Comparison of ENCODE assay signal across 6 cellular contexts in genomic region chr19:18540200-18540599, GRCh38. TPM values are rescaled to one million over a fixed set of nuclear protein-coding genes. Genes with fewer than 3 reads are reported as not detected.
DNase-seq lines count a peak whose midpoint lies in the region; ATAC-seq, FAIRE-seq and TF ChIP-seq lines count a peak whose summit lies in the region.
"Not testable (repeated sequence)": the region's sequence is repeated elsewhere in the genome, so short reads cannot be mapped to it uniquely, and the experiment has no call there.

No MANE protein-coding gene starts in this region.

- not testable (repeated sequence) for H3K4me3 ChIP-seq in HEK293 (ENCODE audit: low read depth, low read length); astrocyte (ENCODE audit: insufficient read depth, low read depth, low read length); HepG2 (replicated peaks in 1 of 3; ENCODE audit: insufficient read depth in 1 of 3, low read depth in 2 of 3, low read length in 3 of 3)

- peaks cover 35% of the 10 kb centered on the region for H3K36me3 Mint-ChIP-seq in activated CD4-positive, alpha-beta T cell treated with anti-CD3 and anti-CD28 coated beads for 36 hours (ENCODE audit: low read depth)
- H3K36me3 Mint-ChIP-seq in astrocyte (ENCODE audit: low read depth, unreplicated experiment), result peaks cover 16% of the 10 kb centered on the region
- not testable (repeated sequence) for H3K36me3 Mint-ChIP-seq in neural crest cell (ENCODE audit: low read depth); type B pancreatic cell

- not testable (repeated sequence) for H3K9me3 Mint-ChIP-seq in activated CD4-positive, alpha-beta T cell treated with anti-CD3 and anti-CD28 coated beads for 36 hours (ENCODE audit: low read depth); astrocyte (ENCODE audit: unreplicated experiment); neural crest cell; type B pancreatic cell

- not testable (repeated sequence) for H3K4me2 ChIP-seq in astrocyte (ENCODE audit: low read length); HepG2 (ENCODE audit: low read depth, low read length)

- not testable (repeated sequence) for TF ChIP-seq EP300 in HepG2 (IDR thresholded peaks at IDR 0.05; ENCODE audit: low read depth in 2 of 2, low read length in 2 of 2); HepG2 (CRISPR knock-in tag; IDR thresholded peaks at IDR 0.05; ENCODE audit: borderline replicate concordance)

- not testable (repeated sequence) for H3K9me3 ChIP-seq in HEK293 (ENCODE audit: control insufficient read depth, insufficient read depth, low read depth, low read length); astrocyte (ENCODE audit: insufficient read depth, low read depth, low read length); HepG2 (ENCODE audit: low read length)

- TF ChIP-seq RAD21 in HepG2 (CRISPR knock-in tag; IDR thresholded peaks at IDR 0.05), result not testable (repeated sequence)

- TF ChIP-seq CTCF in HEK293 (tag by site-specific recombination; IDR thresholded peaks at IDR 0.05); astrocyte (IDR thresholded peaks at IDR 0.05; ENCODE audit: insufficient read depth, low read depth, low read length); HepG2 (CRISPR knock-in tag; IDR thresholded peaks at IDR 0.05); neural crest cell (conservative IDR thresholded peaks at IDR 0.05); type B pancreatic cell (conservative IDR thresholded peaks at IDR 0.05): not testable (repeated sequence)

- peaks cover 25% of the 10 kb centered on the region for H3K4me1 Mint-ChIP-seq in activated CD4-positive, alpha-beta T cell treated with anti-CD3 and anti-CD28 coated beads for 36 hours
- H3K4me1 Mint-ChIP-seq in astrocyte (ENCODE audit: low read depth, unreplicated experiment); type B pancreatic cell (ENCODE audit: unreplicated experiment): not testable (repeated sequence)
- peaks cover 16% of the 10 kb centered on the region for H3K4me1 Mint-ChIP-seq in neural crest cell

- not testable (repeated sequence) for DNase-seq in activated CD4-positive, alpha-beta T cell treated with anti-CD3 and anti-CD28 coated beads for 36 hours; astrocyte (ENCODE audit: low read depth); HepG2 (ENCODE audit: low spot score); neural crest cell (ENCODE audit: low read depth, low spot score); type B pancreatic cell (ENCODE audit: extremely low spot score, unreplicated experiment)

- peak overlapping the region; percentile 6 for H3K9ac ChIP-seq in astrocyte (ENCODE audit: low read length)
- not testable (repeated sequence) for H3K9ac ChIP-seq in HepG2 (ENCODE audit: insufficient read depth, low read depth, low read length)

- H3K27ac Mint-ChIP-seq in activated CD4-positive, alpha-beta T cell treated with anti-CD3 and anti-CD28 coated beads for 36 hours, result peak overlapping the region; percentile 37
- not testable (repeated sequence) for H3K27ac Mint-ChIP-seq in astrocyte (ENCODE audit: unreplicated experiment); neural crest cell (ENCODE audit: unreplicated experiment); type B pancreatic cell

- peaks cover 16% of the 10 kb centered on the region for H3K79me2 ChIP-seq in astrocyte (ENCODE audit: insufficient read depth, low read length)
- not testable (repeated sequence) for H3K79me2 ChIP-seq in HepG2 (ENCODE audit: insufficient read depth, low read length)

- not testable (repeated sequence) for H3K27me3 ChIP-seq in astrocyte (ENCODE audit: insufficient read depth, low read length); HepG2 (ENCODE audit: control insufficient read depth in 1 of 2, insufficient read depth in 2 of 2, low read length in 2 of 2)

- WGBS in HepG2 (ENCODE audit: low lambda C conversion rate), result 100% methylated on average over 1 of the region's 1 CpG

- ATAC-seq in activated CD4-positive, alpha-beta T cell treated with anti-CD3 and anti-CD28 coated beads for 36 hours; HepG2: not testable (repeated sequence)

- H3K36me3 ChIP-seq in HEK293 (ENCODE audit: control insufficient read depth in 2 of 2, insufficient read depth in 1 of 2, low read length in 2 of 2) (peaks cover 21 to 61% of the 10 kb centered on the region in 2 experiments), HepG2 (replicated peaks in 1 of 2; ENCODE audit: control insufficient read depth in 1 of 2, insufficient read depth in 2 of 2, low read length in 2 of 2) (peaks cover 5 to 26% of the 10 kb centered on the region in 2 experiments)
- H3K36me3 ChIP-seq in astrocyte (ENCODE audit: insufficient read depth, low read length), result not testable (repeated sequence)

- in situ Hi-C loops in HepG2 (cut with HindIII; ENCODE audit: extremely low pct_ligation_motif_present, low pct_unique_long_range_greater_than_20kb), result not testable (repeated sequence)

- POLR2A ChIA-PET in HEK293 (lab: Yijun Ruan, JAX); activated CD4-positive, alpha-beta T cell treated with anti-CD3 and anti-CD28 coated beads for 36 hours (lab: Charles Lee); HepG2 (lab: Yijun Ruan, JAX): not testable (repeated sequence)

- not testable (repeated sequence) for H3K27ac ChIP-seq in HEK293 (ENCODE audit: extremely low read depth, low read depth, low read length); astrocyte (ENCODE audit: low read depth, low read length); HepG2 (ENCODE audit: extremely low read length, insufficient read depth, low read length)

- H3K27me3 Mint-ChIP-seq in activated CD4-positive, alpha-beta T cell treated with anti-CD3 and anti-CD28 coated beads for 36 hours; astrocyte (ENCODE audit: low read depth, unreplicated experiment); neural crest cell (ENCODE audit: low read depth); type B pancreatic cell: not testable (repeated sequence)

- intact Hi-C loops in activated CD4-positive, alpha-beta T cell treated with anti-CD3 and anti-CD28 coated beads for 36 hours (cut with DNase I, micrococcal nuclease), result loop anchor here in 1 of 2 experiments (5.0 kb wide), 1 partner anchor 258 kb away; the partner anchor contains the start of gene JUND
- intact Hi-C loops in HepG2 (cut with micrococcal nuclease; ENCODE audit: unreplicated experiment), result not testable (repeated sequence)

- BruUV-seq in HepG2 (replicated peaks; lab: Mats Ljungman, UMichigan), result not testable (repeated sequence)

- H3K4me1 ChIP-seq in HEK293 (ENCODE audit: control insufficient read depth, insufficient read depth, low read length), result not testable (repeated sequence)
- H3K4me1 ChIP-seq in astrocyte (ENCODE audit: insufficient read depth, low read length), result peaks cover 14% of the 10 kb centered on the region
- H3K4me1 ChIP-seq in HepG2 (ENCODE audit: insufficient read depth, low read length), result peaks cover 24% of the 10 kb centered on the region

- H2AFZ ChIP-seq in astrocyte (ENCODE audit: low read depth, low read length); HepG2 (ENCODE audit: low read length): not testable (repeated sequence)

- not testable (repeated sequence) for H4K20me1 ChIP-seq in astrocyte (ENCODE audit: insufficient read depth, low read length); HepG2 (ENCODE audit: insufficient read depth, low read length)

- not testable (repeated sequence) for FAIRE-seq in astrocyte (lab: Jason Lieb, UNC); HepG2 (lab: Jason Lieb, UNC)

- CTCF ChIA-PET in HEK293 (lab: Yijun Ruan, JAX), result interaction anchor here (0.6 kb wide), 1 partner anchor 18 kb away, joined by 3 read pairs; no protein-coding TSS in a partner anchor
- CTCF ChIA-PET in activated CD4-positive, alpha-beta T cell treated with anti-CD3 and anti-CD28 coated beads for 36 hours (lab: Charles Lee), result interaction anchor here (0.6 kb wide), 1 partner anchor 329 kb away, joined by 3 read pairs; no protein-coding TSS in a partner anchor
- CTCF ChIA-PET in HepG2 (lab: Yijun Ruan, JAX; ENCODE audit: low intra/inter-chr PET ratio, low total read pairs), result not testable (repeated sequence)

- not testable (repeated sequence) for H3K4me3 Mint-ChIP-seq in activated CD4-positive, alpha-beta T cell treated with anti-CD3 and anti-CD28 coated beads for 36 hours; astrocyte (ENCODE audit: unreplicated experiment)
- H3K4me3 Mint-ChIP-seq in neural crest cell (peak overlapping the region; percentile 44), type B pancreatic cell (peak overlapping the region; percentile 59)

- not testable (repeated sequence) for TF ChIP-seq POLR2A in HepG2 (IDR thresholded peaks at IDR 0.05; ENCODE audit: insufficient read depth in 1 of 2, low read depth in 2 of 2, low read length in 2 of 2)

RNA-seq across cellular contexts. Expression of gene FKBP8, which starts 3.2 kb away (rescaled TPM):
- 100 to 1,000 TPM; 208 to 211 TPM for total RNA-seq in activated CD4-positive, alpha-beta T cell treated with anti-CD3 and anti-CD28 coated beads for 36 hours
- total RNA-seq in astrocyte (246 and 251 TPM in 2 replicates), HepG2 (2016; rRNA removed; fragmentation: Illumina TruSeq; extraction: Trizol) (75.1 and 81.7 TPM in 2 replicates), neural crest cell (173 and 175 TPM in 2 replicates), type B pancreatic cell (ENCODE audit: low replicate concordance) (151 and 191 TPM in 2 replicates)
- total RNA-seq in HepG2 (2016; cell fraction: cytosol; rRNA removed; fragmentation: Illumina TruSeq; extraction: Trizol; ENCODE audit: low read depth), result 75.9 and 83.0 TPM in 2 replicates
- 78.1 and 87.6 TPM in 2 replicates for total RNA-seq in HepG2 (2016; cell fraction: insoluble cytoplasmic fraction; rRNA removed; fragmentation: Illumina TruSeq; extraction: Trizol)
- 92.2 and 111 TPM in 2 replicates for total RNA-seq in HepG2 (2016; cell fraction: membrane; rRNA removed; fragmentation: Illumina TruSeq; extraction: Trizol)
- total RNA-seq in HepG2 (2016; cell fraction: nucleus; rRNA removed; fragmentation: Illumina TruSeq; extraction: Trizol), result 32.7 and 42.9 TPM in 2 replicates
- polyA plus RNA-seq in HepG2 (2011; rRNA removed), result 93.9 and 135 TPM in 2 replicates
- 101 and 179 TPM in 2 replicates for polyA plus RNA-seq in HepG2 (2011; cell fraction: cytosol; rRNA removed)
- 159 and 173 TPM in 2 replicates for polyA plus RNA-seq in HepG2 (2011; cell fraction: nucleus; rRNA removed)
- polyA plus RNA-seq in HepG2 (2012), result 93.8 and 130 TPM in 2 replicates
- polyA plus RNA-seq in HepG2 (2016; cell fraction: cytosol; fragmentation: Illumina TruSeq; extraction: Trizol; ENCODE audit: low read depth), result 84.6 and 95.1 TPM in 2 replicates
- 107 and 111 TPM in 2 replicates for polyA plus RNA-seq in HepG2 (2016; cell fraction: insoluble cytoplasmic fraction; fragmentation: Illumina TruSeq; extraction: Trizol; ENCODE audit: low read depth)
- polyA plus RNA-seq in HepG2 (2016; cell fraction: membrane; fragmentation: Illumina TruSeq; extraction: Trizol; ENCODE audit: low read depth), result 117 and 126 TPM in 2 replicates
- 80.5 and 87.9 TPM in 2 replicates for polyA plus RNA-seq in HepG2 (2016; cell fraction: nucleus; fragmentation: Illumina TruSeq; extraction: Trizol; ENCODE audit: insufficient read depth, low read depth)
- polyA minus RNA-seq in HepG2 (2011; rRNA and poly(A)+ RNA removed; ENCODE audit: low replicate concordance), result 96.9 and 151 TPM in 2 replicates
- 63.3 and 77.3 TPM in 2 replicates for polyA minus RNA-seq in HepG2 (2011; cell fraction: cytosol; rRNA and poly(A)+ RNA removed)
- 16.6 and 20.1 TPM in 2 replicates for polyA minus RNA-seq in HepG2 (2011; cell fraction: nucleus; rRNA and poly(A)+ RNA removed)

RNA-seq across cellular contexts. Expression of gene KXD1, which starts 17.5 kb away (rescaled TPM):
- total RNA-seq in activated CD4-positive, alpha-beta T cell treated with anti-CD3 and anti-CD28 coated beads for 36 hours, result 100 to 1,000 TPM; 121 to 170 TPM
- total RNA-seq in astrocyte (73.4 and 80.2 TPM in 2 replicates), HepG2 (2016; rRNA removed; fragmentation: Illumina TruSeq; extraction: Trizol) (44.6 and 53.1 TPM in 2 replicates), neural crest cell (88.5 and 91.7 TPM in 2 replicates), type B pancreatic cell (ENCODE audit: low replicate concordance) (72.9 and 73.9 TPM in 2 replicates)
- 49.9 and 63.5 TPM in 2 replicates for total RNA-seq in HepG2 (2016; cell fraction: cytosol; rRNA removed; fragmentation: Illumina TruSeq; extraction: Trizol; ENCODE audit: low read depth)
- 46.0 and 46.4 TPM in 2 replicates for total RNA-seq in HepG2 (2016; cell fraction: insoluble cytoplasmic fraction; rRNA removed; fragmentation: Illumina TruSeq; extraction: Trizol)
- 90.1 and 104 TPM in 2 replicates for total RNA-seq in HepG2 (2016; cell fraction: membrane; rRNA removed; fragmentation: Illumina TruSeq; extraction: Trizol)
- total RNA-seq in HepG2 (2016; cell fraction: nucleus; rRNA removed; fragmentation: Illumina TruSeq; extraction: Trizol), result 20.4 and 21.0 TPM in 2 replicates
- 143 and 160 TPM in 2 replicates for polyA plus RNA-seq in HepG2 (2011; rRNA removed)
- 112 and 130 TPM in 2 replicates for polyA plus RNA-seq in HepG2 (2011; cell fraction: cytosol; rRNA removed)
- polyA plus RNA-seq in HepG2 (2011; cell fraction: nucleus; rRNA removed), result 122 and 125 TPM in 2 replicates
- 61.5 and 85.8 TPM in 2 replicates for polyA plus RNA-seq in HepG2 (2012)
- 72.0 and 99.5 TPM in 2 replicates for polyA plus RNA-seq in HepG2 (2016; cell fraction: cytosol; fragmentation: Illumina TruSeq; extraction: Trizol; ENCODE audit: low read depth)
- 68.6 and 76.3 TPM in 2 replicates for polyA plus RNA-seq in HepG2 (2016; cell fraction: insoluble cytoplasmic fraction; fragmentation: Illumina TruSeq; extraction: Trizol; ENCODE audit: low read depth)
- polyA plus RNA-seq in HepG2 (2016; cell fraction: membrane; fragmentation: Illumina TruSeq; extraction: Trizol; ENCODE audit: low read depth), result 121 and 126 TPM in 2 replicates
- polyA plus RNA-seq in HepG2 (2016; cell fraction: nucleus; fragmentation: Illumina TruSeq; extraction: Trizol; ENCODE audit: insufficient read depth, low read depth), result 62.9 and 64.5 TPM in 2 replicates
- 73.9 and 103 TPM in 2 replicates for polyA minus RNA-seq in HepG2 (2011; rRNA and poly(A)+ RNA removed; ENCODE audit: low replicate concordance)
- 43.1 and 52.2 TPM in 2 replicates for polyA minus RNA-seq in HepG2 (2011; cell fraction: cytosol; rRNA and poly(A)+ RNA removed)
- polyA minus RNA-seq in HepG2 (2011; cell fraction: nucleus; rRNA and poly(A)+ RNA removed), result 20.0 and 23.6 TPM in 2 replicates

RNA-seq across cellular contexts. Expression of gene ELL, which starts 18.3 kb away (rescaled TPM):
- total RNA-seq in activated CD4-positive, alpha-beta T cell treated with anti-CD3 and anti-CD28 coated beads for 36 hours, result 10 to 100 TPM; 20.2 to 21.4 TPM
- total RNA-seq in astrocyte, result 16.0 TPM in 2 replicates
- 3.2 and 3.7 TPM in 2 replicates for total RNA-seq in HepG2 (2016; rRNA removed; fragmentation: Illumina TruSeq; extraction: Trizol)
- 0.71 and 1.1 TPM in 2 replicates for total RNA-seq in HepG2 (2016; cell fraction: cytosol; rRNA removed; fragmentation: Illumina TruSeq; extraction: Trizol; ENCODE audit: low read depth)
- 2.7 and 4.1 TPM in 2 replicates for total RNA-seq in HepG2 (2016; cell fraction: insoluble cytoplasmic fraction; rRNA removed; fragmentation: Illumina TruSeq; extraction: Trizol)
- total RNA-seq in HepG2 (2016; cell fraction: membrane; rRNA removed; fragmentation: Illumina TruSeq; extraction: Trizol), result 2.3 and 2.5 TPM in 2 replicates
- 3.3 and 4.8 TPM in 2 replicates for total RNA-seq in HepG2 (2016; cell fraction: nucleus; rRNA removed; fragmentation: Illumina TruSeq; extraction: Trizol)
- polyA plus RNA-seq in HepG2 (2011; rRNA removed), result 5.4 and 5.8 TPM in 2 replicates
- 3.2 and 4.3 TPM in 2 replicates for polyA plus RNA-seq in HepG2 (2011; cell fraction: cytosol; rRNA removed)
- 27.1 and 34.7 TPM in 2 replicates for polyA plus RNA-seq in HepG2 (2011; cell fraction: nucleus; rRNA removed)
- polyA plus RNA-seq in HepG2 (2012), result 7.1 TPM in 2 replicates
- 0.20 and 0.33 TPM in 2 replicates for polyA plus RNA-seq in HepG2 (2016; cell fraction: cytosol; fragmentation: Illumina TruSeq; extraction: Trizol; ENCODE audit: low read depth)
- polyA plus RNA-seq in HepG2 (2016; cell fraction: insoluble cytoplasmic fraction; fragmentation: Illumina TruSeq; extraction: Trizol; ENCODE audit: low read depth), result 3.1 and 4.0 TPM in 2 replicates
- polyA plus RNA-seq in HepG2 (2016; cell fraction: membrane; fragmentation: Illumina TruSeq; extraction: Trizol; ENCODE audit: low read depth), result 1.0 and 1.1 TPM in 2 replicates
- polyA plus RNA-seq in HepG2 (2016; cell fraction: nucleus; fragmentation: Illumina TruSeq; extraction: Trizol; ENCODE audit: insufficient read depth, low read depth), result 5.1 and 5.2 TPM in 2 replicates
- polyA minus RNA-seq in HepG2 (2011; rRNA and poly(A)+ RNA removed; ENCODE audit: low replicate concordance), result 6.3 and 17.2 TPM in 2 replicates
- polyA minus RNA-seq in HepG2 (2011; cell fraction: cytosol; rRNA and poly(A)+ RNA removed), result 6.0 and 8.8 TPM in 2 replicates
- polyA minus RNA-seq in HepG2 (2011; cell fraction: nucleus; rRNA and poly(A)+ RNA removed), result 12.9 and 14.3 TPM in 2 replicates
- total RNA-seq in neural crest cell, result 11.1 and 14.2 TPM in 2 replicates
- 13.6 and 16.7 TPM in 2 replicates for total RNA-seq in type B pancreatic cell (ENCODE audit: low replicate concordance)

RNA-seq across cellular contexts. Expression of gene UBA52, which starts 31.5 kb away (rescaled TPM):
- total RNA-seq in activated CD4-positive, alpha-beta T cell treated with anti-CD3 and anti-CD28 coated beads for 36 hours, result 1,000 to 10,000 TPM; 1,703 to 2,296 TPM
- 1,213 and 1,287 TPM in 2 replicates for total RNA-seq in astrocyte
- total RNA-seq in HepG2 (2016; rRNA removed; fragmentation: Illumina TruSeq; extraction: Trizol), result 959 and 1,184 TPM in 2 replicates
- total RNA-seq in HepG2 (2016; cell fraction: cytosol; rRNA removed; fragmentation: Illumina TruSeq; extraction: Trizol; ENCODE audit: low read depth), result 1,298 and 1,315 TPM in 2 replicates
- 938 and 1,264 TPM in 2 replicates for total RNA-seq in HepG2 (2016; cell fraction: insoluble cytoplasmic fraction; rRNA removed; fragmentation: Illumina TruSeq; extraction: Trizol)
- total RNA-seq in HepG2 (2016; cell fraction: membrane; rRNA removed; fragmentation: Illumina TruSeq; extraction: Trizol), result 1,565 and 1,724 TPM in 2 replicates
- 276 and 314 TPM in 2 replicates for total RNA-seq in HepG2 (2016; cell fraction: nucleus; rRNA removed; fragmentation: Illumina TruSeq; extraction: Trizol)
- polyA plus RNA-seq in HepG2 (2011; rRNA removed), result 1,655 and 1,782 TPM in 2 replicates
- polyA plus RNA-seq in HepG2 (2011; cell fraction: cytosol; rRNA removed), result 2,000 and 3,037 TPM in 2 replicates
- polyA plus RNA-seq in HepG2 (2011; cell fraction: nucleus; rRNA removed), result 482 and 607 TPM in 2 replicates
- 1,641 and 1,658 TPM in 2 replicates for polyA plus RNA-seq in HepG2 (2012)
- polyA plus RNA-seq in HepG2 (2016; cell fraction: cytosol; fragmentation: Illumina TruSeq; extraction: Trizol; ENCODE audit: low read depth), result 1,864 and 1,905 TPM in 2 replicates
- polyA plus RNA-seq in HepG2 (2016; cell fraction: insoluble cytoplasmic fraction; fragmentation: Illumina TruSeq; extraction: Trizol; ENCODE audit: low read depth), result 1,524 and 1,536 TPM in 2 replicates
- polyA plus RNA-seq in HepG2 (2016; cell fraction: membrane; fragmentation: Illumina TruSeq; extraction: Trizol; ENCODE audit: low read depth), result 2,008 and 2,053 TPM in 2 replicates
- polyA plus RNA-seq in HepG2 (2016; cell fraction: nucleus; fragmentation: Illumina TruSeq; extraction: Trizol; ENCODE audit: insufficient read depth, low read depth), result 658 and 675 TPM in 2 replicates
- 1,990 and 2,943 TPM in 2 replicates for polyA minus RNA-seq in HepG2 (2011; rRNA and poly(A)+ RNA removed; ENCODE audit: low replicate concordance)
- 420 and 430 TPM in 2 replicates for polyA minus RNA-seq in HepG2 (2011; cell fraction: cytosol; rRNA and poly(A)+ RNA removed)
- 113 and 142 TPM in 2 replicates for polyA minus RNA-seq in HepG2 (2011; cell fraction: nucleus; rRNA and poly(A)+ RNA removed)
- total RNA-seq in neural crest cell, result 1,081 and 1,137 TPM in 2 replicates
- total RNA-seq in type B pancreatic cell (ENCODE audit: low replicate concordance), result 1,126 and 1,202 TPM in 2 replicates

RNA-seq across cellular contexts. Expression of gene REX1BD, which starts 48.4 kb away (rescaled TPM):
- total RNA-seq in activated CD4-positive, alpha-beta T cell treated with anti-CD3 and anti-CD28 coated beads for 36 hours, result 10 to 100 TPM; 47.8 to 81.3 TPM
- total RNA-seq in astrocyte (47.4 and 54.6 TPM in 2 replicates), HepG2 (2016; rRNA removed; fragmentation: Illumina TruSeq; extraction: Trizol) (20.7 and 25.4 TPM in 2 replicates), neural crest cell (71.8 and 71.9 TPM in 2 replicates), type B pancreatic cell (ENCODE audit: low replicate concordance) (54.0 and 63.5 TPM in 2 replicates)
- 16.9 and 18.9 TPM in 2 replicates for total RNA-seq in HepG2 (2016; cell fraction: cytosol; rRNA removed; fragmentation: Illumina TruSeq; extraction: Trizol; ENCODE audit: low read depth)
- 21.8 and 27.1 TPM in 2 replicates for total RNA-seq in HepG2 (2016; cell fraction: insoluble cytoplasmic fraction; rRNA removed; fragmentation: Illumina TruSeq; extraction: Trizol)
- total RNA-seq in HepG2 (2016; cell fraction: membrane; rRNA removed; fragmentation: Illumina TruSeq; extraction: Trizol), result 14.9 and 19.7 TPM in 2 replicates
- total RNA-seq in HepG2 (2016; cell fraction: nucleus; rRNA removed; fragmentation: Illumina TruSeq; extraction: Trizol), result 11.7 and 15.7 TPM in 2 replicates
- 7.5 and 7.6 TPM in 2 replicates for polyA plus RNA-seq in HepG2 (2011; rRNA removed)
- 10.8 and 16.3 TPM in 2 replicates for polyA plus RNA-seq in HepG2 (2011; cell fraction: cytosol; rRNA removed)
- 39.3 and 40.2 TPM in 2 replicates for polyA plus RNA-seq in HepG2 (2011; cell fraction: nucleus; rRNA removed)
- 8.3 and 10.1 TPM in 2 replicates for polyA plus RNA-seq in HepG2 (2012)
- 9.6 and 12.0 TPM in 2 replicates for polyA plus RNA-seq in HepG2 (2016; cell fraction: cytosol; fragmentation: Illumina TruSeq; extraction: Trizol; ENCODE audit: low read depth)
- 11.7 and 12.2 TPM in 2 replicates for polyA plus RNA-seq in HepG2 (2016; cell fraction: insoluble cytoplasmic fraction; fragmentation: Illumina TruSeq; extraction: Trizol; ENCODE audit: low read depth)
- 8.0 and 10.3 TPM in 2 replicates for polyA plus RNA-seq in HepG2 (2016; cell fraction: membrane; fragmentation: Illumina TruSeq; extraction: Trizol; ENCODE audit: low read depth)
- polyA plus RNA-seq in HepG2 (2016; cell fraction: nucleus; fragmentation: Illumina TruSeq; extraction: Trizol; ENCODE audit: insufficient read depth, low read depth), result 19.7 and 20.4 TPM in 2 replicates
- 2.0 and 4.9 TPM in 2 replicates for polyA minus RNA-seq in HepG2 (2011; rRNA and poly(A)+ RNA removed; ENCODE audit: low replicate concordance)
- polyA minus RNA-seq in HepG2 (2011; cell fraction: cytosol; rRNA and poly(A)+ RNA removed), result 2.6 and 2.7 TPM in 2 replicates
- 2.4 and 2.6 TPM in 2 replicates for polyA minus RNA-seq in HepG2 (2011; cell fraction: nucleus; rRNA and poly(A)+ RNA removed)
